In genomic region chr15:54365001-54365400, GRCh38 we compare ENCODE assay signal across 16 cellular contexts.
A peak's percentile ranks its signal among the peaks of the same experiment; 100 is the strongest.
DNase-seq lines count a peak whose midpoint lies in the region; ATAC-seq and TF ChIP-seq lines count a peak whose summit lies in the region.
"Had no signal": no experiment of that assay in that cellular context is flagged by ENCODE, and none has a peak within 500 bp of the region (broad histone marks: within the 10 kb centered on the region; RNA-seq: fewer than 3 reads in every experiment).

No MANE protein-coding gene starts in this region.

- no peak overlapping the region for H3K4me3 ChIP-seq in neural progenitor cell
- H3K4me3 ChIP-seq: BLaER1 had no signal

- no peak for TF ChIP-seq CTCF in neural progenitor cell (IDR thresholded peaks at IDR 0.05)

- no peaks in the 10 kb centered on the region for H3F3A ChIP-seq in neural progenitor cell (ENCODE audit: low read depth)

- H3K4me2 ChIP-seq in neural progenitor cell: no peak overlapping the region
- H3K4me2 ChIP-seq: BLaER1 had no signal

- peaks cover 4% of the 10 kb centered on the region for H3K4me1 Mint-ChIP-seq in neural progenitor cell
- H3K4me1 Mint-ChIP-seq in activated naive CD4-positive, alpha-beta T cell treated with anti-CD3 and anti-CD28 coated beads for 36 hours (ENCODE audit: low read depth): no peaks in the 10 kb centered on the region
- H3K4me1 Mint-ChIP-seq: CD14-positive monocyte; CD4-positive, alpha-beta memory T cell had no signal

- H3K27ac ChIP-seq in neural progenitor cell: no peak overlapping the region
- H3K27ac ChIP-seq: BLaER1 had no signal

- H3K4me3 Mint-ChIP-seq in neural progenitor cell: no peak overlapping the region
- H3K4me3 Mint-ChIP-seq in activated naive CD4-positive, alpha-beta T cell treated with anti-CD3 and anti-CD28 coated beads for 36 hours: no peak overlapping the region
- H3K4me3 Mint-ChIP-seq: CD14-positive monocyte; CD4-positive, alpha-beta memory T cell; H9 had no signal

- no peaks in the 10 kb centered on the region for H3K36me3 ChIP-seq in neural progenitor cell
- H3K36me3 ChIP-seq: BLaER1 had no signal

- peaks cover 5% of the 10 kb centered on the region for H3K9me3 Mint-ChIP-seq in neural progenitor cell
- peaks cover 22% of the 10 kb centered on the region for H3K9me3 Mint-ChIP-seq in activated naive CD4-positive, alpha-beta T cell treated with anti-CD3 and anti-CD28 coated beads for 36 hours
- H3K9me3 Mint-ChIP-seq in activated naive CD4-positive, alpha-beta T cell treated with anti-CD3 and anti-CD28 coated beads, Interleukin-2, amount 50 U/mL, for 72 hours: peaks cover 14 to 26% of the 10 kb centered on the region in 2 donors

- H3K9me3 ChIP-seq in neural progenitor cell (ENCODE audit: low read depth): peaks cover 33% of the 10 kb centered on the region

- no peak overlapping the region for H2AFZ ChIP-seq in neural progenitor cell (replicated peaks)

- ATAC-seq in activated naive CD4-positive, alpha-beta T cell treated with anti-CD3 and anti-CD28 coated beads, Interleukin-2, amount 50 U/mL, for 72 hours: no peak

- no peak overlapping the region for H3K9ac ChIP-seq in neural progenitor cell
- H3K9ac ChIP-seq: BLaER1 had no signal

- no peak overlapping the region for H3K27ac Mint-ChIP-seq in neural progenitor cell
- H3K27ac Mint-ChIP-seq in activated naive CD4-positive, alpha-beta T cell treated with anti-CD3 and anti-CD28 coated beads for 36 hours: no peak overlapping the region
- H3K27ac Mint-ChIP-seq in activated naive CD4-positive, alpha-beta T cell treated with anti-CD3 and anti-CD28 coated beads, Interleukin-2, amount 50 U/mL, for 72 hours: no peak overlapping the region
- H3K27ac Mint-ChIP-seq: CD14-positive monocyte; CD4-positive, alpha-beta memory T cell had no signal

- intact Hi-C loops in activated naive CD4-positive, alpha-beta T cell treated with anti-CD3 and anti-CD28 coated beads for 36 hours (cut with micrococcal nuclease): no loop called here

- no peaks in the 10 kb centered on the region for H3K27me3 ChIP-seq in neural progenitor cell
- H3K27me3 ChIP-seq: BLaER1 had no signal

- CTCF ChIA-PET in activated naive CD4-positive, alpha-beta T cell treated with anti-CD3 and anti-CD28 coated beads for 36 hours (lab: Charles Lee): interaction anchor here (1.6 kb wide), 1 partner anchor 10 kb away, joined by 4 read pairs; no protein-coding TSS in a partner anchor

- H3K36me3 Mint-ChIP-seq in neural progenitor cell: no peaks in the 10 kb centered on the region
- H3K36me3 Mint-ChIP-seq in activated naive CD4-positive, alpha-beta T cell treated with anti-CD3 and anti-CD28 coated beads for 36 hours (ENCODE audit: low read depth): no peaks in the 10 kb centered on the region
- H3K36me3 Mint-ChIP-seq in activated naive CD4-positive, alpha-beta T cell treated with anti-CD3 and anti-CD28 coated beads, Interleukin-2, amount 50 U/mL, for 72 hours: peaks cover 0 to 13% of the 10 kb centered on the region in 2 donors
- H3K36me3 Mint-ChIP-seq: CD14-positive monocyte; CD4-positive, alpha-beta memory T cell had no signal

- H3K27me3 Mint-ChIP-seq in neural progenitor cell (ENCODE audit: insufficient read depth, low read depth): no peaks in the 10 kb centered on the region
- H3K27me3 Mint-ChIP-seq in activated naive CD4-positive, alpha-beta T cell treated with anti-CD3 and anti-CD28 coated beads for 36 hours (ENCODE audit: low read depth): peaks cover 5% of the 10 kb centered on the region
- H3K27me3 Mint-ChIP-seq: CD4-positive, alpha-beta memory T cell had no signal

- in situ Hi-C loops in G401 (cut with HindIII; ENCODE audit: low sequenced_read_pairs): no loop called here

- H3K79me2 ChIP-seq in neural progenitor cell (ENCODE audit: low read depth): no peaks in the 10 kb centered on the region

- H4K20me1 ChIP-seq in neural progenitor cell (ENCODE audit: low read depth): no peaks in the 10 kb centered on the region
- H4K20me1 ChIP-seq: BLaER1 had no signal

- DNase-seq in G401 (ENCODE audit: low spot score) (peak; percentile 98), NCI-H446 treated with DMSO at 0.1 percent for 48 hours (lab: John Stamatoyannopoulos, UW) (peak; percentile 85), cerebellar nuclear complex (lab: John Stamatoyannopoulos, UW) (peak; percentile 46 to 91), neural progenitor cell (ENCODE audit: low spot score) (peak; percentile 4), NCI-H345 treated with DMSO at 0.1 percent for 48 hours (lab: John Stamatoyannopoulos, UW; ENCODE audit: unreplicated experiment) (no peak)
- DNase-seq in activated naive CD4-positive, alpha-beta T cell treated with anti-CD3 and anti-CD28 coated beads for 36 hours: no peak
- no peak for DNase-seq in activated naive CD4-positive, alpha-beta T cell treated with anti-CD3 and anti-CD28 coated beads, Interleukin-2, amount 50 U/mL, for 72 hours (ENCODE audit: low spot score in 2 of 2)
- DNase-seq: 8988T; Calu3; CD4-positive, alpha-beta memory T cell; DMS79 treated with DMSO at 0.1 percent for 48 hours; GOT3; H9; IMR-90 had no signal

- no peaks in the 10 kb centered on the region for H3K4me1 ChIP-seq in neural progenitor cell
- H3K4me1 ChIP-seq: BLaER1 had no signal

Comparison
In these comparisons a context has a peak if more than half of its experiments do, and no peak if none do; other contexts are left out.
1. DNase-seq: peak in G401 (single experiment), NCI-H446 treated with DMSO at 0.1 percent for 48 hours (single experiment), cerebellar nuclear complex (2 of 2) and neural progenitor cell (single experiment); none in activated naive CD4-positive, alpha-beta T cell treated with anti-CD3 and anti-CD28 coated beads for 36 hours (single experiment), activated naive CD4-positive, alpha-beta T cell treated with anti-CD3 and anti-CD28 coated beads, Interleukin-2, amount 50 U/mL, for 72 hours (0 of 2) and NCI-H345 treated with DMSO at 0.1 percent for 48 hours (single experiment).